In the genomic region with DNA sequence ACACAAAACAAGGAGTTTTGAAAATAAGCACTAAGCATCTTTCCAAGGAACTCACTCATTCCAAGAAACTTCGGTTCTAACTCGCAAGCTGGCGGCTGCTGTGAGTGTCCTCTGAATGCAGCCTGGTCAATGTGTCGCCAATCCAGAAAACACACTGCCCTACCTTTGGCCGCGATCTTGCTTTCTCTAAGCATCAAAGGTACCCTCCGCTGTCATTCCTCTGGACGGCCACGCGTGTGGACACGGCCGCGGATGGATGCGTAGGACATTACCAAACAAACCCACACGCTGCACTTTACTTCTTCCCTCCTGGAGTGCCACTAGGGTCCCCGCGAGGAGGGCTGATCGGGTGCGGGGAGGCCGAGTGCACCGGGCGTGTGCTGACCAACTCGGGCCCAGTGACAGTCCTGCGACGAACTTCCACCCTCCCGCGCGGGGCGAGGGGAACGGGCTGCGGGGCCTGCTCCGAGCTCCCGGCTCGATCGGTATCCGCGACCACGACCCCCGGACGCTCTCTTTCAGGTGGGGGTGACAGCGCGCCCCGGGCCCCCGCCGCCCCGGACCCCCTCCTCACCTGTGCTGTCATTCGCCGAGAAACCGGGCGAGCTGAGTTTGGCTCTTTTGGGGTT, we compare ENCODE assay signal across 8 cellular contexts. TPM values are rescaled to one million over a fixed set of nuclear protein-coding genes. Genes with fewer than 3 reads are reported as not detected.
DNase-seq lines count a peak whose midpoint lies in the region; ATAC-seq and TF ChIP-seq lines count a peak whose summit lies in the region.

No MANE protein-coding gene starts in this region.

- intact Hi-C loops in CD8-positive, alpha-beta T cell (cut with DNase I, micrococcal nuclease): loop anchor here (5.0 kb wide), 2 partner anchors 82 to 97 kb away; no protein-coding TSS in a partner anchor

- no peaks in the 10 kb centered on the region for H3K27me3 ChIP-seq in CD8-positive, alpha-beta T cell (ENCODE audit: insufficient read depth, low read length)
- H3K27me3 ChIP-seq in H7 (ENCODE audit: control insufficient read depth, insufficient read depth, low read length) (no peaks in the 10 kb centered on the region; the same call in 1 of the 2 replicates), mononuclear cell (ENCODE audit: insufficient read depth, low read length) (no peaks in the 10 kb centered on the region), upper lobe of left lung (no peaks in the 10 kb centered on the region)
- H3K27me3 ChIP-seq in effector memory CD4-positive, alpha-beta T cell (replicated peaks; ENCODE audit: control insufficient read depth, insufficient read depth, low read length, poor library complexity, severe bottlenecking): no peaks in the 10 kb centered on the region

- peak overlapping the region; percentile 90 for H3K27ac Mint-ChIP-seq in CD8-positive, alpha-beta T cell

- no peak for TF ChIP-seq POLR2A in upper lobe of left lung (IDR thresholded peaks at IDR 0.05)

- peaks cover 47% of the 10 kb centered on the region for H3K4me1 ChIP-seq in CD8-positive, alpha-beta T cell (ENCODE audit: insufficient read depth, low read length)
- H3K4me1 ChIP-seq in effector memory CD4-positive, alpha-beta T cell (ENCODE audit: control insufficient read depth, insufficient read depth, low read length, poor library complexity, severe bottlenecking): peaks cover 28% of the 10 kb centered on the region
- H3K4me1 ChIP-seq in mononuclear cell (ENCODE audit: insufficient read depth, low read length) (peaks cover 51% of the 10 kb centered on the region), upper lobe of left lung (peaks cover 42 to 56% (median 47%) of the 10 kb centered on the region in 4 donors)

- peak overlapping the region; percentile 40 for H3K27ac ChIP-seq in CD8-positive, alpha-beta T cell (ENCODE audit: low read depth, low read length)
- H3K27ac ChIP-seq in effector memory CD4-positive, alpha-beta T cell (ENCODE audit: insufficient read depth, low read length, poor library complexity, severe bottlenecking): peak overlapping the region; percentile 56
- peak overlapping the region; percentile 36 to 97 (median 75) for H3K27ac ChIP-seq in upper lobe of left lung

- peak overlapping the region; percentile 88 for H3K4me3 Mint-ChIP-seq in CD8-positive, alpha-beta T cell

- no peaks in the 10 kb centered on the region for H3K36me3 ChIP-seq in CD8-positive, alpha-beta T cell (ENCODE audit: insufficient read depth, low read length)
- no peaks in the 10 kb centered on the region for H3K36me3 ChIP-seq in H7 (replicated peaks; ENCODE audit: control insufficient read depth, insufficient read depth, low read length)
- no peaks in the 10 kb centered on the region for H3K36me3 ChIP-seq in effector memory CD4-positive, alpha-beta T cell (ENCODE audit: control insufficient read depth, insufficient read depth, low read length)
- no peaks in the 10 kb centered on the region for H3K36me3 ChIP-seq in upper lobe of left lung

- 0 to 2% methylated on average over 2 to 39 of the region's 50 CpGs for WGBS in upper lobe of left lung, 2 donors

- no peak for TF ChIP-seq EP300 in upper lobe of left lung (IDR thresholded peaks at IDR 0.05)

- POLR2A ChIA-PET in CD8-positive, alpha-beta T cell (lab: Charles Lee): interaction anchor here (0.6 to 1.4 kb wide), 4 partner anchors 50 to 185 kb away, joined by 3 to 4 read pairs (median 3); no protein-coding TSS in a partner anchor

- peaks cover under 1% of the 10 kb centered on the region for H3K27me3 Mint-ChIP-seq in CD8-positive, alpha-beta T cell (ENCODE audit: low read depth)

- ATAC-seq in CD8-positive, alpha-beta T cell: no peak
- ATAC-seq in upper lobe of left lung (ENCODE audit: low FRiP score in 2 of 2) (peak in 1 of 2 donors; percentile 32), GM18861 (IDR thresholded peaks at IDR 0.05; ENCODE audit: unreplicated experiment) (no peak), GM21529 (IDR thresholded peaks at IDR 0.05; ENCODE audit: unreplicated experiment) (no peak)

- H3K4me3 ChIP-seq in CD8-positive, alpha-beta T cell (ENCODE audit: low read depth, low read length): peak overlapping the region; percentile 70
- H3K4me3 ChIP-seq in H7 (ENCODE audit: insufficient read depth, low read depth, low read length) (peak overlapping the region; percentile 63), mononuclear cell (ENCODE audit: low read length) (peak overlapping the region; percentile 71), upper lobe of left lung (peak overlapping the region; percentile 54 to 98 (median 83))
- H3K4me3 ChIP-seq in effector memory CD4-positive, alpha-beta T cell (ENCODE audit: insufficient read depth, low read depth, low read length, poor library complexity, severe bottlenecking): peak overlapping the region; percentile 78

- H3K36me3 Mint-ChIP-seq in CD8-positive, alpha-beta T cell: peaks cover 29% of the 10 kb centered on the region

- no peak for TF ChIP-seq CTCF in CD8-positive, alpha-beta T cell (IDR thresholded peaks at IDR 0.05)
- TF ChIP-seq CTCF in upper lobe of left lung (IDR thresholded peaks at IDR 0.05): no peak

- peaks cover 52% of the 10 kb centered on the region for H3K4me1 Mint-ChIP-seq in CD8-positive, alpha-beta T cell (ENCODE audit: low read depth)

- DNase-seq in CD8-positive, alpha-beta T cell: peak in 1 of 7 experiments; percentile 21
- no peak for DNase-seq in H7
- DNase-seq in SW480 (ENCODE audit: low spot score): peak; percentile 33
- no peak for DNase-seq in effector memory CD4-positive, alpha-beta T cell
- DNase-seq in upper lobe of left lung: peak in 1 of 2 donors; percentile 53

- H3K9me3 ChIP-seq in CD8-positive, alpha-beta T cell (ENCODE audit: low read length): no peaks in the 10 kb centered on the region
- H3K9me3 ChIP-seq in effector memory CD4-positive, alpha-beta T cell (ENCODE audit: control insufficient read depth, low read length): no peaks in the 10 kb centered on the region
- H3K9me3 ChIP-seq in mononuclear cell (ENCODE audit: low read depth, low read length) (no peaks in the 10 kb centered on the region), upper lobe of left lung (no peaks in the 10 kb centered on the region)

- CTCF ChIA-PET in CD8-positive, alpha-beta T cell (lab: Charles Lee): interaction anchor here (0.7 to 2.7 kb wide), 8 partner anchors 11 to 189 kb away, joined by 3 to 24 read pairs (median 3); no protein-coding TSS in a partner anchor

- no peaks in the 10 kb centered on the region for H3K9me3 Mint-ChIP-seq in CD8-positive, alpha-beta T cell

RNA-seq across cellular contexts. Expression of gene CREBBP, which starts 1.1 kb away (rescaled TPM):
- 100 to 1,000 TPM; 186 to 189 TPM for total RNA-seq in CD8-positive, alpha-beta T cell
- total RNA-seq in H7 (2014; rRNA removed; shearing (Covaris generic)): 11.7 and 14.6 TPM in 2 replicates
- total RNA-seq in mononuclear cell (109 TPM), upper lobe of left lung (100 to 1,000 TPM in 3 of 6 donors, 10 to 100 TPM in 3; 54.1 to 175 (median 99.2) TPM)
